In the genomic region with DNA sequence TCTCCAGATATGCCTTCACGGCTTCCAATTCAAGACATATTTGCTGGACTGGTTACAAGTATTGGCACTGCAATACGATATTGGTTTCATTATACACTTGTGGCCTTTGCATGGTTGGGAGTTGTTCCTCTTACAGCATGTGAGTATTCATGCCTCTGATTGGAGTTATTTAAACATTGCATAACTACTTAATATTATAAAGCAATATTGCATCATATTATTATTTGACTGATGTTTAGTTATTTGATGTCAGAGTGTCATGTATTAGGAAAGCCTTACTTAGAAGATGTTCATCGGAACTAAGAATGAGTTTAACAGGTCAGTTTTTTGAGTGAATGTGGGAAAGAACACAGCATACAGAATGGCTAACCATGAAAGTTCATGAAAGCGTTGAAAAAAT, we compare ENCODE assay signal across 1 cellular context.
A peak's percentile ranks its signal among the peaks of the same experiment; 100 is the strongest.
TF ChIP-seq lines count a peak whose summit lies in the region.

No MANE protein-coding gene starts in this region.

TF ChIP-seq in HepG2, 621 proteins besides CTCF, POLR2A, EP300 and RAD21:
- TF ChIP-seq NR2F2 (IDR thresholded peaks at IDR 0.05; ENCODE audit: borderline replicate concordance, low read depth), result no peak
- peak; percentile 20; the same call in 1 of the 2 replicates for TF ChIP-seq ATF7 (IDR thresholded peaks at IDR 0.05)
- TF ChIP-seq ATF7 (CRISPR knock-in tag; IDR thresholded peaks at IDR 0.05), result no peak
- peak; percentile 61; the same call in 1 of the 2 replicates for TF ChIP-seq CEBPB (IDR thresholded peaks at IDR 0.05; ENCODE audit: borderline replicate concordance, low read depth, low read length)
